14 cellular contexts compared by ENCODE assay signal in the genomic region with DNA sequence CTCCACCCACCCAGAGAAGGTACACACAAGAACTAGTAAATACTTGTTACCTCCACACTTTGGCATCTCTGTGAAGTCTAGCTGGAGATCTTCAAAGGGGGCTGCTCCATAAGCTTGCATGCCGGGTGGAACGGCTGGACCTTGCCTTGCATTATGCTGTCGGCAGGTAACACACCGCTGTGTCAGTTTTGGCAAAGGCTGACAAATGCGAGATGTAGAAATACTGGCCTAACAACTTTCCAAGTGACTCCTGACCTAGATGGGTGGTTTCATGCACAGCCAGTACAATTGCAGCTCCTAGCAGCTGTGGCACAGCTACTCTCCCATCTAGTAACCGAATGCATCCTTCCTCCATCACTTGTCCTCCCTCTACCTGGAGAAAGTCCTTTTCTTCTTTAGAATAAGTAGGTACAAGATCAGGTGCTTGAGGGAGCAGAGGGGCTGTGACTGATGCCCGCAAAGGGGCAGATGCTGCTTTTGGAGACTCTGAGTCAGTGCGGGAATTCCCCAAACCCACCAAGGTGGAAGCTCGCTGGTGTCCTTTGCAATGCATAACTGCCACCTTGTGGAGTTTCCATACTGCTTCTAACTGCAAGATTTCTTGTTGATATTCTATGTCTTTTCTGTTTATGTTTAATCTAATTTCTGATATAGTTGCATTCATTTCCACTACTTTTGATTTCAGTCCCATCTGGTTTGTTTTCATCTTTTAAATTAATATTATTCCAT.
DNase-seq lines count a peak whose midpoint lies in the region; ATAC-seq lines count a peak whose summit lies in the region.
"Had no signal": no experiment of that assay in that cellular context is flagged by ENCODE, and none has a peak within 500 bp of the region (broad histone marks: within the 10 kb centered on the region; RNA-seq: fewer than 3 reads in every experiment).

No MANE protein-coding gene starts in this region.

- peaks cover 0 to 24% (median 0%) of the 10 kb centered on the region in 3 experiments for H3K36me3 ChIP-seq in naive thymus-derived CD4-positive, alpha-beta T cell (ENCODE audit: control insufficient read depth in 2 of 3, insufficient read depth in 3 of 3, low read length in 3 of 3)

- no peak for ATAC-seq in naive thymus-derived CD4-positive, alpha-beta T cell
- ATAC-seq: sciatic nerve; stimulated activated memory B cell treated with anti-CD40 and anti-IgM and Interleukin-4, amounts not matched to agents 10 μg/mL and 1 μg/mL and 100 μg/mL, for 72 hours had no signal

- no peaks in the 10 kb centered on the region for H3K4me1 Mint-ChIP-seq in activated naive CD4-positive, alpha-beta T cell treated with anti-CD3 and anti-CD28 coated beads for 36 hours (ENCODE audit: low read depth)
- no peaks in the 10 kb centered on the region for H3K4me1 Mint-ChIP-seq in naive thymus-derived CD4-positive, alpha-beta T cell
- H3K4me1 Mint-ChIP-seq: mesothelial cell of epicardium had no signal

- H3K4me3 ChIP-seq in naive thymus-derived CD4-positive, alpha-beta T cell (ENCODE audit: low read length): no peak overlapping the region
- H3K4me3 ChIP-seq: SJSA1 had no signal

- H3K27ac Mint-ChIP-seq in activated naive CD4-positive, alpha-beta T cell treated with anti-CD3 and anti-CD28 coated beads for 36 hours: no peak overlapping the region
- peak overlapping the region in 1 of 9 donors; percentile 20 for H3K27ac Mint-ChIP-seq in naive thymus-derived CD4-positive, alpha-beta T cell
- H3K27ac Mint-ChIP-seq: mesothelial cell of epicardium; stimulated activated memory B cell treated with anti-CD40 and anti-IgM and Interleukin-4, amounts not matched to agents 10 μg/mL and 1 μg/mL and 100 μg/mL, for 72 hours had no signal

- H3K4me3 Mint-ChIP-seq in activated naive CD4-positive, alpha-beta T cell treated with anti-CD3 and anti-CD28 coated beads for 36 hours: no peak overlapping the region
- H3K4me3 Mint-ChIP-seq in naive thymus-derived CD4-positive, alpha-beta T cell: no peak overlapping the region
- H3K4me3 Mint-ChIP-seq: mesothelial cell of epicardium; stimulated activated memory B cell treated with anti-CD40 and anti-IgM and Interleukin-4, amounts not matched to agents 10 μg/mL and 1 μg/mL and 100 μg/mL, for 72 hours had no signal

- H3K27ac ChIP-seq in naive thymus-derived CD4-positive, alpha-beta T cell (ENCODE audit: low read depth, low read length): no peak overlapping the region
- H3K27ac ChIP-seq: SJSA1 had no signal

- intact Hi-C loops in activated naive CD4-positive, alpha-beta T cell treated with anti-CD3 and anti-CD28 coated beads for 36 hours (cut with micrococcal nuclease): loop anchor here (2.0 kb wide), 1 partner anchor 49 kb away; no protein-coding TSS in a partner anchor
- intact Hi-C loops in naive thymus-derived CD4-positive, alpha-beta T cell (cut with micrococcal nuclease): no loop called here

- H3K27me3 ChIP-seq in naive thymus-derived CD4-positive, alpha-beta T cell (ENCODE audit: control insufficient read depth in 2 of 2, insufficient read depth in 2 of 2, low read length in 2 of 2): no peaks in the 10 kb centered on the region
- H3K27me3 ChIP-seq: SJSA1 had no signal

- H3K36me3 Mint-ChIP-seq in activated naive CD4-positive, alpha-beta T cell treated with anti-CD3 and anti-CD28 coated beads for 36 hours (ENCODE audit: low read depth): peaks cover 47% of the 10 kb centered on the region
- H3K36me3 Mint-ChIP-seq in naive thymus-derived CD4-positive, alpha-beta T cell: peaks cover 11 to 76% (median 53%) of the 10 kb centered on the region in 5 donors

- DNase-seq in activated naive CD4-positive, alpha-beta T cell treated with anti-CD3 and anti-CD28 coated beads for 36 hours: peak; percentile 15
- DNase-seq in activated naive CD4-positive, alpha-beta T cell (lab: John Stamatoyannopoulos, UW): no peak
- DNase-seq in activated T-cell treated with anti-CD3 and anti-CD28 coated beads, Interleukin-2, amount 50 U/mL, for 48 hours: peak; percentile 38 to 41
- DNase-seq in islet precursor cell (peak; percentile 50), HuH-7 (ENCODE audit: low spot score) (no peak), KG1 (lab: John Stamatoyannopoulos, UW) (no peak)
- peak; percentile 9 for DNase-seq in stimulated activated CD8-positive, alpha-beta memory T cell treated with anti-CD3 and anti-CD28 coated beads, Interleukin-7, amount 100 ng/mL, for 24 hours (ENCODE audit: low read depth)
- DNase-seq in naive thymus-derived CD4-positive, alpha-beta T cell: no peak
- DNase-seq: MV-4-11, NCI-H82 had no signal

- H3K9me3 ChIP-seq in naive thymus-derived CD4-positive, alpha-beta T cell (ENCODE audit: control insufficient read depth in 2 of 3, low read length in 3 of 3): peaks cover 0 to 27% (median 0%) of the 10 kb centered on the region in 3 experiments

- no peaks in the 10 kb centered on the region for H3K4me1 ChIP-seq in naive thymus-derived CD4-positive, alpha-beta T cell (ENCODE audit: control insufficient read depth in 2 of 2, insufficient read depth in 2 of 2, low read length in 2 of 2)
- H3K4me1 ChIP-seq: SJSA1 had no signal

- no peaks in the 10 kb centered on the region for H3K27me3 Mint-ChIP-seq in activated naive CD4-positive, alpha-beta T cell treated with anti-CD3 and anti-CD28 coated beads for 36 hours (ENCODE audit: low read depth)
- H3K27me3 Mint-ChIP-seq in naive thymus-derived CD4-positive, alpha-beta T cell: no peaks in the 10 kb centered on the region
- H3K27me3 Mint-ChIP-seq: stimulated activated memory B cell treated with anti-CD40 and anti-IgM and Interleukin-4, amounts not matched to agents 10 μg/mL and 1 μg/mL and 100 μg/mL, for 72 hours had no signal

- POLR2A ChIA-PET in naive thymus-derived CD4-positive, alpha-beta T cell (lab: Charles Lee): no interaction called here

- CTCF ChIA-PET in activated naive CD4-positive, alpha-beta T cell treated with anti-CD3 and anti-CD28 coated beads for 36 hours (lab: Charles Lee): no interaction called here
- CTCF ChIA-PET in naive thymus-derived CD4-positive, alpha-beta T cell (lab: Charles Lee): no interaction called here

- peaks cover 16% of the 10 kb centered on the region for H3K9me3 Mint-ChIP-seq in activated naive CD4-positive, alpha-beta T cell treated with anti-CD3 and anti-CD28 coated beads for 36 hours
- H3K9me3 Mint-ChIP-seq in naive thymus-derived CD4-positive, alpha-beta T cell: peaks cover 0 to 60% (median 26%) of the 10 kb centered on the region in 11 donors

Comparison
In these comparisons a context has a peak if more than half of its experiments do, and no peak if none do; other contexts are left out.
1. DNase-seq: peak in activated naive CD4-positive, alpha-beta T cell treated with anti-CD3 and anti-CD28 coated beads for 36 hours (single experiment), activated T-cell treated with anti-CD3 and anti-CD28 coated beads, Interleukin-2, amount 50 U/mL, for 48 hours (2 of 2), islet precursor cell (single experiment) and stimulated activated CD8-positive, alpha-beta memory T cell treated with anti-CD3 and anti-CD28 coated beads, Interleukin-7, amount 100 ng/mL, for 24 hours (single experiment); none in activated naive CD4-positive, alpha-beta T cell (0 of 4), HuH-7 (single experiment), KG1 (single experiment) and naive thymus-derived CD4-positive, alpha-beta T cell (0 of 9).